Comparison of ENCODE assay signal across 1 cellular context in genomic region chr21:41953831-41954653, GRCh38.
TF ChIP-seq lines count a peak whose summit lies in the region.

C2CD2 (minus strand) TSS chr21:41954018; CDS start chr21:41953648, 370 bp downstream.

TF ChIP-seq in K562, 482 proteins besides CTCF, POLR2A, EP300 and RAD21 (continued from another document):
- TF ChIP-seq, protein P1, sequence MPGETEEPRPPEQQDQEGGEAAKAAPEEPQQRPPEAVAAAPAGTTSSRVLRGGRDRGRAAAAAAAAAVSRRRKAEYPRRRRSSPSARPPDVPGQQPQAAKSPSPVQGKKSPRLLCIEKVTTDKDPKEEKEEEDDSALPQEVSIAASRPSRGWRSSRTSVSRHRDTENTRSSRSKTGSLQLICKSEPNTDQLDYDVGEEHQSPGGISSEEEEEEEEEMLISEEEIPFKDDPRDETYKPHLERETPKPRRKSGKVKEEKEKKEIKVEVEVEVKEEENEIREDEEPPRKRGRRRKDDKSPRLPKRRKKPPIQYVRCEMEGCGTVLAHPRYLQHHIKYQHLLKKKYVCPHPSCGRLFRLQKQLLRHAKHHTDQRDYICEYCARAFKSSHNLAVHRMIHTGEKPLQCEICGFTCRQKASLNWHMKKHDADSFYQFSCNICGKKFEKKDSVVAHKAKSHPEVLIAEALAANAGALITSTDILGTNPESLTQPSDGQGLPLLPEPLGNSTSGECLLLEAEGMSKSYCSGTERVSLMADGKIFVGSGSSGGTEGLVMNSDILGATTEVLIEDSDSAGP (CRISPR knock-in tag; IDR thresholded peaks at IDR 0.05) = no peak
- TF ChIP-seq, protein P2, sequence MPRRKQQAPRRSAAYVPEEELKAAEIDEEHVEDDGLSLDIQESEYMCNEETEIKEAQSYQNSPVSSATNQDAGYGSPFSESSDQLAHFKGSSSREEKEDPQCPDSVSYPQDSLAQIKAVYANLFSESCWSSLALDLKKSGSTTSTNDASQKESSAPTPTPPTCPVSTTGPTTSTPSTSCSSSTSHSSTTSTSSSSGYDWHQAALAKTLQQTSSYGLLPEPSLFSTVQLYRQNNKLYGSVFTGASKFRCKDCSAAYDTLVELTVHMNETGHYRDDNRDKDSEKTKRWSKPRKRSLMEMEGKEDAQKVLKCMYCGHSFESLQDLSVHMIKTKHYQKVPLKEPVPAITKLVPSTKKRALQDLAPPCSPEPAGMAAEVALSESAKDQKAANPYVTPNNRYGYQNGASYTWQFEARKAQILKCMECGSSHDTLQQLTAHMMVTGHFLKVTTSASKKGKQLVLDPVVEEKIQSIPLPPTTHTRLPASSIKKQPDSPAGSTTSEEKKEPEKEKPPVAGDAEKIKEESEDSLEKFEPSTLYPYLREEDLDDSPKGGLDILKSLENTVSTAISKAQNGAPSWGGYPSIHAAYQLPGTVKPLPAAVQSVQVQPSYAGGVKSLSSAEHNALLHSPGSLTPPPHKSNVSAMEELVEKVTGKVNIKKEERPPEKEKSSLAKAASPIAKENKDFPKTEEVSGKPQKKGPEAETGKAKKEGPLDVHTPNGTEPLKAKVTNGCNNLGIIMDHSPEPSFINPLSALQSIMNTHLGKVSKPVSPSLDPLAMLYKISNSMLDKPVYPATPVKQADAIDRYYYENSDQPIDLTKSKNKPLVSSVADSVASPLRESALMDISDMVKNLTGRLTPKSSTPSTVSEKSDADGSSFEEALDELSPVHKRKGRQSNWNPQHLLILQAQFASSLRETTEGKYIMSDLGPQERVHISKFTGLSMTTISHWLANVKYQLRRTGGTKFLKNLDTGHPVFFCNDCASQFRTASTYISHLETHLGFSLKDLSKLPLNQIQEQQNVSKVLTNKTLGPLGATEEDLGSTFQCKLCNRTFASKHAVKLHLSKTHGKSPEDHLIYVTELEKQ (CRISPR knock-in tag; IDR thresholded peaks at IDR 0.05) = no peak
- TF ChIP-seq RNF2 (IDR thresholded peaks at IDR 0.05) (peak; percentile 39; the same call in 1 of the 2 replicates), RB1 (IDR thresholded peaks at IDR 0.05; ENCODE audit: low read depth) (peak; percentile 75), ZC3H4 (CRISPR knock-in tag; IDR thresholded peaks at IDR 0.05; ENCODE audit: borderline replicate concordance) (peak; percentile 1; the same call in 1 of the 2 replicates), MAFK (IDR thresholded peaks at IDR 0.05; ENCODE audit: low read length) (no peak), PHF21A (IDR thresholded peaks at IDR 0.05; ENCODE audit: borderline replicate concordance, low read depth) (no peak), MEIS2 (IDR thresholded peaks at IDR 0.05; ENCODE audit: partially characterized antibody) (no peak), HMG20A (CRISPR knock-in tag; conservative IDR thresholded peaks at IDR 0.05) (no peak), NFIC (IDR thresholded peaks at IDR 0.05) (no peak), TAF15 (IDR thresholded peaks at IDR 0.05; ENCODE audit: low read depth, low read length) (no peak), NELFE (IDR thresholded peaks at IDR 0.05; ENCODE audit: insufficient read depth, insufficient read length) (no peak)
- TF ChIP-seq, protein P3, sequence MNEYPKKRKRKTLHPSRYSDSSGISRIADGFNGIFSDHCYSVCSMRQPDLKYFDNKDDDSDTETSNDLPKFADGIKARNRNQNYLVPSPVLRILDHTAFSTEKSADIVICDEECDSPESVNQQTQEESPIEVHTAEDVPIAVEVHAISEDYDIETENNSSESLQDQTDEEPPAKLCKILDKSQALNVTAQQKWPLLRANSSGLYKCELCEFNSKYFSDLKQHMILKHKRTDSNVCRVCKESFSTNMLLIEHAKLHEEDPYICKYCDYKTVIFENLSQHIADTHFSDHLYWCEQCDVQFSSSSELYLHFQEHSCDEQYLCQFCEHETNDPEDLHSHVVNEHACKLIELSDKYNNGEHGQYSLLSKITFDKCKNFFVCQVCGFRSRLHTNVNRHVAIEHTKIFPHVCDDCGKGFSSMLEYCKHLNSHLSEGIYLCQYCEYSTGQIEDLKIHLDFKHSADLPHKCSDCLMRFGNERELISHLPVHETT (CRISPR knock-in tag; conservative IDR thresholded peaks at IDR 0.05 in 1 of 2, IDR thresholded peaks at IDR 0.05 in 1 of 2) = no peak
- TF ChIP-seq, protein P4, sequence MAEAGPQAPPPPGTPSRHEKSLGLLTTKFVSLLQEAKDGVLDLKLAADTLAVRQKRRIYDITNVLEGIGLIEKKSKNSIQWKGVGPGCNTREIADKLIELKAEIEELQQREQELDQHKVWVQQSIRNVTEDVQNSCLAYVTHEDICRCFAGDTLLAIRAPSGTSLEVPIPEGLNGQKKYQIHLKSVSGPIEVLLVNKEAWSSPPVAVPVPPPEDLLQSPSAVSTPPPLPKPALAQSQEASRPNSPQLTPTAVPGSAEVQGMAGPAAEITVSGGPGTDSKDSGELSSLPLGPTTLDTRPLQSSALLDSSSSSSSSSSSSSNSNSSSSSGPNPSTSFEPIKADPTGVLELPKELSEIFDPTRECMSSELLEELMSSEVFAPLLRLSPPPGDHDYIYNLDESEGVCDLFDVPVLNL (CRISPR knock-in tag; IDR thresholded peaks at IDR 0.05; ENCODE audit: low read depth) = no peak
- TF ChIP-seq, protein P5, sequence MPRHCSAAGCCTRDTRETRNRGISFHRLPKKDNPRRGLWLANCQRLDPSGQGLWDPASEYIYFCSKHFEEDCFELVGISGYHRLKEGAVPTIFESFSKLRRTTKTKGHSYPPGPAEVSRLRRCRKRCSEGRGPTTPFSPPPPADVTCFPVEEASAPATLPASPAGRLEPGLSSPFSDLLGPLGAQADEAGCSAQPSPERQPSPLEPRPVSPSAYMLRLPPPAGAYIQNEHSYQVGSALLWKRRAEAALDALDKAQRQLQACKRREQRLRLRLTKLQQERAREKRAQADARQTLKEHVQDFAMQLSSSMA (CRISPR knock-in tag; IDR thresholded peaks at IDR 0.05) = no peak
